1 cellular context compared by ENCODE assay signal in genomic region chr10:132631348-132631735, GRCh38.
TF ChIP-seq lines count a peak whose summit lies in the region.

No MANE protein-coding gene starts in this region.

TF ChIP-seq in liver, 16 proteins besides CTCF, POLR2A, EP300 and RAD21 (continued from another document):
- no peak for TF ChIP-seq FOXA1 (IDR thresholded peaks at IDR 0.05)
- peak in 1 of 2 donors; percentile 5 for TF ChIP-seq RXRA (IDR thresholded peaks at IDR 0.05)
- no peak for TF ChIP-seq GABPA (IDR thresholded peaks at IDR 0.05 in 1 of 2, conservative IDR thresholded peaks at IDR 0.05 in 1 of 2)
- TF ChIP-seq SP1 (IDR thresholded peaks at IDR 0.05) = peak; percentile 26
- TF ChIP-seq FOXA2 (IDR thresholded peaks at IDR 0.05) = no peak
- TF ChIP-seq NR2F2 (IDR thresholded peaks at IDR 0.05) = peak; percentile 50
- TF ChIP-seq EGR1 (IDR thresholded peaks at IDR 0.05; ENCODE audit: low read depth in 2 of 2) = no peak
- TF ChIP-seq JUND (IDR thresholded peaks at IDR 0.05) = no peak
- no peak for TF ChIP-seq TAF1 (conservative IDR thresholded peaks at IDR 0.05)
- TF ChIP-seq ZBTB33 (IDR thresholded peaks at IDR 0.05) = no peak
- no peak for TF ChIP-seq HNF4A (conservative IDR thresholded peaks at IDR 0.05)
- TF ChIP-seq HNF4G (IDR thresholded peaks at IDR 0.05) = no peak
- TF ChIP-seq YY1 (IDR thresholded peaks at IDR 0.05) = no peak
- TF ChIP-seq, protein P1, sequence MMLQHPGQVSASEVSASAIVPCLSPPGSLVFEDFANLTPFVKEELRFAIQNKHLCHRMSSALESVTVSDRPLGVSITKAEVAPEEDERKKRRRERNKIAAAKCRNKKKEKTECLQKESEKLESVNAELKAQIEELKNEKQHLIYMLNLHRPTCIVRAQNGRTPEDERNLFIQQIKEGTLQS (IDR thresholded peaks at IDR 0.05) = no peak
